In genomic region chr2:50148632-50149031, GRCh38 we compare ENCODE assay signal across 7 cellular contexts.
"Had no signal": no experiment of that assay in that cellular context is flagged by ENCODE, and none has a peak within 500 bp of the region (broad histone marks: within the 10 kb centered on the region; RNA-seq: fewer than 3 reads in every experiment).

No MANE protein-coding gene starts in this region.

- H3K4me3 Mint-ChIP-seq: H9 had no signal

- H3K9ac ChIP-seq: GM23248 had no signal

- H3K4me3 ChIP-seq: GM23248, K562 had no signal

- FAIRE-seq: HTR-8/SVneo, K562 had no signal

- DNase-seq: GM23248, H9, HCEC 1CT, IMR-90, KG1 had no signal

- ATAC-seq: K562 had no signal

- H3K27ac ChIP-seq: GM23248 had no signal

- H2AFZ ChIP-seq: GM23248 had no signal
